In the genomic region with DNA sequence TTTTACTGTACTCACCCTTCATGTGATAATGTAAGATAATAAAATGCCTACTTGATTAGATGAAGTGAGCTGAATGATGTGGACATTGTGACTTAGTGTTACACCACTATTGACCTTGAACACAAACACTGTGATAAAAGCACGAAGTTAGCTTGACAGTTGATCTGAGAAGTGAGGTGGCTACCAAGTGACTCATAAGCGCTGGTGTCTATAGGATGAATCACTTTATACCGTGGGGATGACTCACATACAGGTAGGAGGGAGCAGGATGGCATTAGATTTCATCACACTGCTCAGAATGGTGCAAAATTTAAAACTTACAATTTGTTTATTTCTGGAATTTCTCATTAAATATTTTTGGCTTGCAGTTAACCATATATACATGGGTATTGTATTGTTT, we compare ENCODE assay signal across 15 cellular contexts.
DNase-seq lines count a peak whose midpoint lies in the region; TF ChIP-seq lines count a peak whose summit lies in the region.
"Had no signal": no experiment of that assay in that cellular context is flagged by ENCODE, and none has a peak within 500 bp of the region (broad histone marks: within the 10 kb centered on the region; RNA-seq: fewer than 3 reads in every experiment).

No MANE protein-coding gene starts in this region.

- no peaks in the 10 kb centered on the region for H3K36me3 ChIP-seq in hepatocyte (replicated peaks; ENCODE audit: insufficient read depth, low read depth)
- H3K36me3 ChIP-seq: suprapubic skin had no signal

- 44% methylated on average over 3 of the region's 3 CpGs for WGBS in hepatocyte (ENCODE audit: low lambda C conversion rate, missing lambda C conversion rate)

- no peaks in the 10 kb centered on the region for H4K20me1 ChIP-seq in hepatocyte (ENCODE audit: insufficient read depth, poor library complexity, severe bottlenecking)

- H3K9me3 ChIP-seq in hepatocyte (ENCODE audit: low read depth): no peaks in the 10 kb centered on the region
- H3K9me3 ChIP-seq: suprapubic skin had no signal

- CTCF ChIA-PET in activated CD4-positive, alpha-beta memory T cell treated with anti-CD3 and anti-CD28 coated beads, Interleukin-2, amount 10 ng/mL, durations not matched to agents 7 days and 5 days (lab: Charles Lee): no interaction called here

- H3K36me3 Mint-ChIP-seq in activated CD4-positive, alpha-beta memory T cell treated with anti-CD3 and anti-CD28 coated beads, Interleukin-2, amount 10 ng/mL, durations not matched to agents 7 days and 5 days (ENCODE audit: low read depth): no peaks in the 10 kb centered on the region
- H3K36me3 Mint-ChIP-seq: activated CD8-positive, alpha-beta memory T cell treated with anti-CD3 and anti-CD28 coated beads, Interleukin-2, amount 10 ng/mL, durations not matched to agents 7 days and 5 days had no signal

- H3K27ac Mint-ChIP-seq in activated CD4-positive, alpha-beta memory T cell treated with anti-CD3 and anti-CD28 coated beads, Interleukin-2, amount 10 ng/mL, durations not matched to agents 7 days and 5 days: no peak overlapping the region
- H3K27ac Mint-ChIP-seq: activated CD8-positive, alpha-beta memory T cell treated with anti-CD3 and anti-CD28 coated beads, Interleukin-2, amount 10 ng/mL, durations not matched to agents 7 days and 5 days had no signal

- no peaks in the 10 kb centered on the region for H3K27me3 ChIP-seq in hepatocyte
- H3K27me3 ChIP-seq: suprapubic skin had no signal

- peaks cover 3% of the 10 kb centered on the region for H3K9me3 Mint-ChIP-seq in activated CD4-positive, alpha-beta memory T cell treated with anti-CD3 and anti-CD28 coated beads, Interleukin-2, amount 10 ng/mL, durations not matched to agents 7 days and 5 days

- in situ Hi-C loops in GM13977 (cut with MboI; ENCODE audit: low pct_unique_long_range_greater_than_20kb, low sequenced_read_pairs, unreplicated experiment): no loop called here

- H3K9me2 ChIP-seq in hepatocyte (replicated peaks; ENCODE audit: insufficient read depth): no peaks in the 10 kb centered on the region

- H3K4me1 Mint-ChIP-seq in activated CD4-positive, alpha-beta memory T cell treated with anti-CD3 and anti-CD28 coated beads, Interleukin-2, amount 10 ng/mL, durations not matched to agents 7 days and 5 days: no peaks in the 10 kb centered on the region
- H3K4me1 Mint-ChIP-seq: activated CD8-positive, alpha-beta memory T cell treated with anti-CD3 and anti-CD28 coated beads, Interleukin-2, amount 10 ng/mL, durations not matched to agents 7 days and 5 days had no signal

- no peak overlapping the region for H3K27ac ChIP-seq in hepatocyte
- H3K27ac ChIP-seq: suprapubic skin had no signal

- no peak overlapping the region for H3K4me3 Mint-ChIP-seq in activated CD4-positive, alpha-beta memory T cell treated with anti-CD3 and anti-CD28 coated beads, Interleukin-2, amount 10 ng/mL, durations not matched to agents 7 days and 5 days
- H3K4me3 Mint-ChIP-seq: activated CD8-positive, alpha-beta memory T cell treated with anti-CD3 and anti-CD28 coated beads, Interleukin-2, amount 10 ng/mL, durations not matched to agents 7 days and 5 days had no signal

- DNase-seq in AG09309 (ENCODE audit: low read depth): peak; percentile 8
- peak; percentile 14 for DNase-seq in H4 (ENCODE audit: low spot score)
- peak; percentile 89 for DNase-seq in RKO (ENCODE audit: low spot score)
- peak; percentile 53 for DNase-seq in hepatocyte (ENCODE audit: low spot score)
- no peak for DNase-seq in dedifferentiated amniotic fluid mesenchymal stem cell (ENCODE audit: extremely low spot score)
- DNase-seq in activated CD4-positive, alpha-beta memory T cell treated with anti-CD3 and anti-CD28 coated beads, Interleukin-2, amount 10 ng/mL, durations not matched to agents 7 days and 5 days: no peak
- DNase-seq in NCI-H128 (lab: John Stamatoyannopoulos, UW; ENCODE audit: unreplicated experiment): no peak
- no peak for DNase-seq in GM13977 (ENCODE audit: low spot score)
- DNase-seq: activated CD8-positive, alpha-beta memory T cell treated with anti-CD3 and anti-CD28 coated beads, Interleukin-2, amount 10 ng/mL, durations not matched to agents 7 days and 5 days; activated effector memory CD4-positive, alpha-beta T cell treated with Interleukin-2 at 50 U/mL for 16 hours; cerebellar nuclear complex; foreskin melanocyte; NCI-H774; stimulated activated CD4-positive, alpha-beta T cell treated with anti-CD3 and anti-CD28 coated beads, Interleukin-4, amount 100 ng/mL, for 1 hour had no signal

- no peaks in the 10 kb centered on the region for H3K79me2 ChIP-seq in hepatocyte

- H3K4me2 ChIP-seq in hepatocyte: no peak overlapping the region

- no peaks in the 10 kb centered on the region for H3K4me1 ChIP-seq in hepatocyte (ENCODE audit: insufficient read depth)
- H3K4me1 ChIP-seq: suprapubic skin had no signal

- TF ChIP-seq CTCF in AG09309 (IDR thresholded peaks at IDR 0.05; ENCODE audit: control insufficient read depth, insufficient read depth, low read depth, low read length, missing control alignments): no peak
- no peak for TF ChIP-seq CTCF in hepatocyte (IDR thresholded peaks at IDR 0.05; ENCODE audit: poor library complexity)
- TF ChIP-seq CTCF in GM13977 (IDR thresholded peaks at IDR 0.05; ENCODE audit: extremely low read depth, insufficient read depth, missing control alignments): no peak

- H2AFZ ChIP-seq in hepatocyte: no peak overlapping the region

- H3K4me3 ChIP-seq in AG09309 (ENCODE audit: control insufficient read depth, low read depth, low read length) (no peak overlapping the region), hepatocyte (no peak overlapping the region)
- H3K4me3 ChIP-seq: suprapubic skin had no signal

- H3K27me3 Mint-ChIP-seq in activated CD4-positive, alpha-beta memory T cell treated with anti-CD3 and anti-CD28 coated beads, Interleukin-2, amount 10 ng/mL, durations not matched to agents 7 days and 5 days: no peaks in the 10 kb centered on the region
- H3K27me3 Mint-ChIP-seq: activated CD8-positive, alpha-beta memory T cell treated with anti-CD3 and anti-CD28 coated beads, Interleukin-2, amount 10 ng/mL, durations not matched to agents 7 days and 5 days had no signal

- POLR2A ChIA-PET in activated CD4-positive, alpha-beta memory T cell treated with anti-CD3 and anti-CD28 coated beads, Interleukin-2, amount 10 ng/mL, durations not matched to agents 7 days and 5 days (lab: Charles Lee): no interaction called here

Comparison
In these comparisons a context has a peak if more than half of its experiments do, and no peak if none do; other contexts are left out.
1. DNase-seq: peak in AG09309 (single experiment), H4 (single experiment), RKO (single experiment) and hepatocyte (single experiment); none in dedifferentiated amniotic fluid mesenchymal stem cell (single experiment), activated CD4-positive, alpha-beta memory T cell treated with anti-CD3 and anti-CD28 coated beads, Interleukin-2, amount 10 ng/mL, durations not matched to agents 7 days and 5 days (single experiment), NCI-H128 (single experiment) and GM13977 (single experiment).